ENCODE assay signal across 15 cellular contexts in the genomic region with DNA sequence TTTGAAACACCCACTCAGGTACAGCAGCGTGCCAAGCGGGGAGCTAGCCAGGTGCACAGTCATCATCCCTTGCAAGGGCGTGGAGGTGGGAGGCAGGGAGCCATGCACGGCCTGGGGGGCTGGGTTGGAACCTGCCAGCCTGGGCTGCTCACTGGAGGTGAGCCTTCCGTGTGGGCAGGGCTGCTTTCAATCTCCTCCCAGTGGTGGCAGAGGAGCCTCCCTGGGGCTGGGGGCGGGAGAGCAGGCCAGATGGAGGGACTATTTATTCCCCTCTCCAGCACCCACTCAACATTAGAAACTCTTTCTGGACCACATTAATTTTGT.
DNase-seq lines count a peak whose midpoint lies in the region; TF ChIP-seq lines count a peak whose summit lies in the region.
"Had no signal": no experiment of that assay in that cellular context is flagged by ENCODE, and none has a peak within 500 bp of the region (broad histone marks: within the 10 kb centered on the region; RNA-seq: fewer than 3 reads in every experiment).

No MANE protein-coding gene starts in this region.

- no peaks in the 10 kb centered on the region for H3K9me3 Mint-ChIP-seq in mesothelial cell of epicardium
- no peaks in the 10 kb centered on the region for H3K9me3 Mint-ChIP-seq in activated T-helper 2 cell treated with anti-CD3 and anti-CD28 coated beads, Interferon-gamma antibody, Interleukin-2, Interleukin-4, amounts not matched to agents 10 μg/mL and 5 μg/mL and 100 μg/mL, durations not matched to agents 14 hours and 24 hours and 36 hours
- H3K9me3 Mint-ChIP-seq: activated CD4-positive, alpha-beta memory T cell treated with anti-CD3 and anti-CD28 coated beads, Interleukin-2, amount 10 ng/mL, durations not matched to agents 7 days and 5 days had no signal

- no peaks in the 10 kb centered on the region for H3K9me3 ChIP-seq in MG63
- H3K9me3 ChIP-seq: ovary, stomach had no signal

- H3K27ac Mint-ChIP-seq in mesothelial cell of epicardium = peak overlapping the region; percentile 95
- no peak overlapping the region for H3K27ac Mint-ChIP-seq in activated T-helper 2 cell treated with anti-CD3 and anti-CD28 coated beads, Interferon-gamma antibody, Interleukin-2, Interleukin-4, amounts not matched to agents 10 μg/mL and 5 μg/mL and 100 μg/mL, durations not matched to agents 14 hours and 24 hours and 36 hours
- H3K27ac Mint-ChIP-seq: activated CD4-positive, alpha-beta memory T cell treated with anti-CD3 and anti-CD28 coated beads, Interleukin-2, amount 10 ng/mL, durations not matched to agents 7 days and 5 days had no signal

- intact Hi-C loops in activated T-helper 2 cell treated with anti-CD3 and anti-CD28 coated beads, Interferon-gamma antibody, Interleukin-2, Interleukin-4, amounts not matched to agents 10 μg/mL and 5 μg/mL and 100 μg/mL, durations not matched to agents 14 hours and 24 hours and 36 hours (cut with micrococcal nuclease) = no loop called here

- H3K36me3 Mint-ChIP-seq in mesothelial cell of epicardium = no peaks in the 10 kb centered on the region
- no peaks in the 10 kb centered on the region for H3K36me3 Mint-ChIP-seq in activated T-helper 2 cell treated with anti-CD3 and anti-CD28 coated beads, Interferon-gamma antibody, Interleukin-2, Interleukin-4, amounts not matched to agents 10 μg/mL and 5 μg/mL and 100 μg/mL, durations not matched to agents 14 hours and 24 hours and 36 hours (ENCODE audit: low read depth)

- H3K4me1 Mint-ChIP-seq in mesothelial cell of epicardium = peaks cover 53% of the 10 kb centered on the region
- peaks cover 2% of the 10 kb centered on the region for H3K4me1 Mint-ChIP-seq in activated T-helper 2 cell treated with anti-CD3 and anti-CD28 coated beads, Interferon-gamma antibody, Interleukin-2, Interleukin-4, amounts not matched to agents 10 μg/mL and 5 μg/mL and 100 μg/mL, durations not matched to agents 14 hours and 24 hours and 36 hours (ENCODE audit: low read depth)

- DNase-seq in DMS79 (lab: John Stamatoyannopoulos, UW) = peak; percentile 29
- DNase-seq in MG63 = peak; percentile 15
- peak in 50 of 61 donors; percentile 7 to 94 (median 72) for DNase-seq in caudate nucleus (lab: John Stamatoyannopoulos, UW)
- DNase-seq in mesothelial cell of epicardium (ENCODE audit: low spot score in 2 of 2, unreplicated experiment in 2 of 2) = no peak
- DNase-seq in DMS53 (lab: John Stamatoyannopoulos, UW) = no peak
- no peak for DNase-seq in activated T-helper 2 cell treated with anti-CD3 and anti-CD28 coated beads, Interferon-gamma antibody, Interleukin-2, Interleukin-4, amounts not matched to agents 10 μg/mL and 5 μg/mL and 100 μg/mL, durations not matched to agents 14 hours and 24 hours and 36 hours (ENCODE audit: low spot score)
- DNase-seq in D341Med (ENCODE audit: low spot score) = no peak
- no peak for DNase-seq in GM13976 (ENCODE audit: low spot score)
- DNase-seq: activated gamma-delta T cell; effector CD4-positive, alpha-beta T cell; NCI-H2029 treated with DMSO at 0.1 percent for 48 hours; stomach had no signal

- in situ Hi-C loops in GM13976 (cut with MboI; ENCODE audit: low sequenced_read_pairs, unreplicated experiment) = no loop called here

- H3K36me3 ChIP-seq in MG63 = no peaks in the 10 kb centered on the region
- H3K36me3 ChIP-seq: ovary had no signal

- no peak for TF ChIP-seq CTCF in mesothelial cell of epicardium (IDR thresholded peaks at IDR 0.05; ENCODE audit: unreplicated experiment)
- no peak for TF ChIP-seq CTCF in GM13976 (IDR thresholded peaks at IDR 0.05; ENCODE audit: borderline replicate concordance, control extremely low read depth, extremely low read depth, insufficient read depth, missing control alignments)

- H3K4me3 Mint-ChIP-seq in mesothelial cell of epicardium = no peak overlapping the region
- no peak overlapping the region for H3K4me3 Mint-ChIP-seq in activated T-helper 2 cell treated with anti-CD3 and anti-CD28 coated beads, Interferon-gamma antibody, Interleukin-2, Interleukin-4, amounts not matched to agents 10 μg/mL and 5 μg/mL and 100 μg/mL, durations not matched to agents 14 hours and 24 hours and 36 hours (ENCODE audit: low read depth)
- H3K4me3 Mint-ChIP-seq: activated CD4-positive, alpha-beta memory T cell treated with anti-CD3 and anti-CD28 coated beads, Interleukin-2, amount 10 ng/mL, durations not matched to agents 7 days and 5 days had no signal

- H3K4me3 ChIP-seq in MG63 = no peak overlapping the region
- H3K4me3 ChIP-seq: ovary, SK-N-MC, stomach had no signal

- H3K27me3 ChIP-seq in MG63 = no peaks in the 10 kb centered on the region
- H3K27me3 ChIP-seq: ovary, stomach had no signal

- peak overlapping the region; percentile 50 for H3K27ac ChIP-seq in caudate nucleus (ENCODE audit: low read depth, low read length)
- H3K27ac ChIP-seq: ovary, SK-N-MC, stomach had no signal

- H3K27me3 Mint-ChIP-seq in mesothelial cell of epicardium (ENCODE audit: low read depth) = no peaks in the 10 kb centered on the region
- H3K27me3 Mint-ChIP-seq in activated T-helper 2 cell treated with anti-CD3 and anti-CD28 coated beads, Interferon-gamma antibody, Interleukin-2, Interleukin-4, amounts not matched to agents 10 μg/mL and 5 μg/mL and 100 μg/mL, durations not matched to agents 14 hours and 24 hours and 36 hours (ENCODE audit: low read depth) = no peaks in the 10 kb centered on the region
- H3K27me3 Mint-ChIP-seq: activated CD4-positive, alpha-beta memory T cell treated with anti-CD3 and anti-CD28 coated beads, Interleukin-2, amount 10 ng/mL, durations not matched to agents 7 days and 5 days had no signal

Comparison
In these comparisons a context has a peak if more than half of its experiments do, and no peak if none do; other contexts are left out.
1. DNase-seq: peak in DMS79 (single experiment), MG63 (single experiment) and caudate nucleus (50 of 61); none in mesothelial cell of epicardium (0 of 2), DMS53 (single experiment), activated T-helper 2 cell treated with anti-CD3 and anti-CD28 coated beads, Interferon-gamma antibody, Interleukin-2, Interleukin-4, amounts not matched to agents 10 μg/mL and 5 μg/mL and 100 μg/mL, durations not matched to agents 14 hours and 24 hours and 36 hours (single experiment), D341Med (single experiment) and GM13976 (single experiment).